ENCODE assay signal across 8 cellular contexts in genomic region chr12:7130791-7131501, GRCh38. TPM values are rescaled to one million over a fixed set of nuclear protein-coding genes. Genes with fewer than 3 reads are reported as not detected.
DNase-seq lines count a peak whose midpoint lies in the region; ATAC-seq and TF ChIP-seq lines count a peak whose summit lies in the region.

No MANE protein-coding gene starts in this region.

- intact Hi-C loops in activated CD4-positive, alpha-beta T cell treated with anti-CD3 and anti-CD28 coated beads, Interleukin-2, amount 10 ng/mL, durations not matched to agents 24 days and 14 days (cut with micrococcal nuclease) = loop anchor here (1.0 to 2.0 kb wide), 3 partner anchors 18 to 1112 kb away; partner anchors contain the start of gene LPCAT3
- intact Hi-C loops in dorsolateral prefrontal cortex (cut with DNase I) = no loop called here
- intact Hi-C loops in lower leg skin (cut with DNase I; ENCODE audit: low total_unique reads) = no loop called here

- no peaks in the 10 kb centered on the region for H3K27me3 ChIP-seq in dorsolateral prefrontal cortex

- WGBS in lower leg skin, 2 donors = 4% methylated on average over 26 of the region's 26 CpGs

- H3K4me3 Mint-ChIP-seq in activated CD4-positive, alpha-beta T cell treated with anti-CD3 and anti-CD28 coated beads, Interleukin-2, amount 10 ng/mL, durations not matched to agents 24 days and 14 days = peak overlapping the region; percentile 98

- H3K27ac Mint-ChIP-seq in activated CD4-positive, alpha-beta T cell treated with anti-CD3 and anti-CD28 coated beads, Interleukin-2, amount 10 ng/mL, durations not matched to agents 24 days and 14 days = peak overlapping the region; percentile 89

- peaks cover 43% of the 10 kb centered on the region for H3K36me3 Mint-ChIP-seq in activated CD4-positive, alpha-beta T cell treated with anti-CD3 and anti-CD28 coated beads, Interleukin-2, amount 10 ng/mL, durations not matched to agents 24 days and 14 days (ENCODE audit: low read depth)

- H3K27ac ChIP-seq in dorsolateral prefrontal cortex = peak overlapping the region in 54 of 59 donors; percentile 28 to 96 (median 83)

- H3K4me3 ChIP-seq in AG04449 (ENCODE audit: low read depth, low read length) (peak overlapping the region; percentile 81), dorsolateral prefrontal cortex (peak overlapping the region; percentile 50 to 97 (median 79)), lower leg skin (ENCODE audit: low read depth, poor library complexity, severe bottlenecking) (peak overlapping the region; percentile 21)

- CTCF ChIA-PET in AG04449 (lab: Yijun Ruan, JAX) = interaction anchor here (5.0 kb wide), 1 partner anchor 12 kb away, joined by 44 read pairs; no protein-coding TSS in a partner anchor

- ATAC-seq in GM18867 (IDR thresholded peaks at IDR 0.05; ENCODE audit: unreplicated experiment) (peak; percentile 59), HG02763 (IDR thresholded peaks at IDR 0.05; ENCODE audit: unreplicated experiment) (no peak)

- TF ChIP-seq POLR2A in lower leg skin (IDR thresholded peaks at IDR 0.05) = no peak

- peaks cover 43% of the 10 kb centered on the region for H3K4me1 Mint-ChIP-seq in activated CD4-positive, alpha-beta T cell treated with anti-CD3 and anti-CD28 coated beads, Interleukin-2, amount 10 ng/mL, durations not matched to agents 24 days and 14 days

- H3K27me3 Mint-ChIP-seq in activated CD4-positive, alpha-beta T cell treated with anti-CD3 and anti-CD28 coated beads, Interleukin-2, amount 10 ng/mL, durations not matched to agents 24 days and 14 days = no peaks in the 10 kb centered on the region

- no peaks in the 10 kb centered on the region for H3K9me3 Mint-ChIP-seq in activated CD4-positive, alpha-beta T cell treated with anti-CD3 and anti-CD28 coated beads, Interleukin-2, amount 10 ng/mL, durations not matched to agents 24 days and 14 days

- POLR2A ChIA-PET in AG04449 (lab: Yijun Ruan, JAX) = no interaction called here

- DNase-seq in AG04449 (ENCODE audit: low read depth, low spot score) (no peak), NAMALWA (ENCODE audit: low spot score) (peak; percentile 66), dorsolateral prefrontal cortex (peak in 9 of 10 donors; percentile 50 to 83 (median 66)), lower leg skin (ENCODE audit: low spot score in 2 of 2) (no peak)
- DNase-seq in activated CD4-positive, alpha-beta T cell treated with anti-CD3 and anti-CD28 coated beads, Interleukin-2, amount 10 ng/mL, durations not matched to agents 24 days and 14 days = peak; percentile 86
- peak; percentile 49 to 57 for DNase-seq in stimulated activated CD8-positive, alpha-beta memory T cell treated with anti-CD3 and anti-CD28 coated beads, Interleukin-15, amount 100 ng/mL, for 48 hours (ENCODE audit: low read depth in 2 of 2)

- TF ChIP-seq CTCF in AG04449 (IDR thresholded peaks at IDR 0.05; ENCODE audit: insufficient read depth, low read length, missing control alignments) = peak; percentile 9
- TF ChIP-seq CTCF in dorsolateral prefrontal cortex (IDR thresholded peaks at IDR 0.05 in 54 of 56, conservative IDR thresholded peaks at IDR 0.05 in 2 of 56; ENCODE audit: low read depth in 1 of 56, partially characterized antibody in 56 of 56) = peak in 1 of 56 donors; percentile 13
- TF ChIP-seq CTCF in lower leg skin (IDR thresholded peaks at IDR 0.05) = no peak

RNA-seq across cellular contexts. Expression of gene CLSTN3, which starts 0.8 kb away (rescaled TPM):
- 42.1 and 47.0 TPM in 2 replicates for total RNA-seq in activated CD4-positive, alpha-beta T cell treated with anti-CD3 and anti-CD28 coated beads, Interleukin-2, amount 10 ng/mL, durations not matched to agents 24 days and 14 days
- total RNA-seq in dorsolateral prefrontal cortex = 100 to 1,000 TPM; 108 to 389 (median 289) TPM
- 10 to 100 TPM; 22.1 to 41.1 (median 31.7) TPM for total RNA-seq in lower leg skin

RNA-seq across cellular contexts. Expression of gene RBP5, which starts 2.3 kb away (rescaled TPM):
- total RNA-seq in activated CD4-positive, alpha-beta T cell treated with anti-CD3 and anti-CD28 coated beads, Interleukin-2, amount 10 ng/mL, durations not matched to agents 24 days and 14 days = not detected in 2 replicates
- total RNA-seq in dorsolateral prefrontal cortex (1 to 10 TPM in 73 of 120 experiments, under 1 TPM in 24, not detected in 23; 0.40 to 3.8 (median 1.3) TPM), lower leg skin (1 to 10 TPM in 1 of 4 donors, under 1 TPM in 1, not detected in 2; 0.26 to 2.5 TPM)

RNA-seq across cellular contexts. Expression of gene C1RL, which starts 21.9 kb away (rescaled TPM):
- total RNA-seq in activated CD4-positive, alpha-beta T cell treated with anti-CD3 and anti-CD28 coated beads, Interleukin-2, amount 10 ng/mL, durations not matched to agents 24 days and 14 days = 19.8 and 23.0 TPM in 2 replicates
- total RNA-seq in dorsolateral prefrontal cortex (10 to 100 TPM in 114 of 120 experiments, 1 to 10 TPM in 6; 5.6 to 39.9 (median 17.6) TPM), lower leg skin (10 to 100 TPM; 38.1 to 42.3 (median 40.4) TPM)

RNA-seq across cellular contexts. Expression of gene C1R, which starts 38.7 kb away (rescaled TPM):
- 1.4 and 2.5 TPM in 2 replicates for total RNA-seq in activated CD4-positive, alpha-beta T cell treated with anti-CD3 and anti-CD28 coated beads, Interleukin-2, amount 10 ng/mL, durations not matched to agents 24 days and 14 days
- total RNA-seq in dorsolateral prefrontal cortex (100 to 1,000 TPM in 3 of 120 experiments, 10 to 100 TPM in 116, 1 to 10 TPM in 1; 7.4 to 140 (median 26.2) TPM), lower leg skin (100 to 1,000 TPM in 1 of 4 donors, 10 to 100 TPM in 3; 65.0 to 259 (median 84.7) TPM)

RNA-seq across cellular contexts. Expression of gene PEX5, which starts 58.5 kb away (rescaled TPM):
- total RNA-seq in activated CD4-positive, alpha-beta T cell treated with anti-CD3 and anti-CD28 coated beads, Interleukin-2, amount 10 ng/mL, durations not matched to agents 24 days and 14 days = 36.7 and 42.5 TPM in 2 replicates
- total RNA-seq in dorsolateral prefrontal cortex (100 to 1,000 TPM in 5 of 120 experiments, 10 to 100 TPM in 115; 56.3 to 135 (median 80.9) TPM), lower leg skin (10 to 100 TPM; 20.5 to 46.4 (median 33.9) TPM)

Comparison
In these comparisons a context has a peak if more than half of its experiments do, and no peak if none do; other contexts are left out.
1. DNase-seq: peak in NAMALWA (single experiment), activated CD4-positive, alpha-beta T cell treated with anti-CD3 and anti-CD28 coated beads, Interleukin-2, amount 10 ng/mL, durations not matched to agents 24 days and 14 days (single experiment), dorsolateral prefrontal cortex (9 of 10) and stimulated activated CD8-positive, alpha-beta memory T cell treated with anti-CD3 and anti-CD28 coated beads, Interleukin-15, amount 100 ng/mL, for 48 hours (2 of 2); none in AG04449 (single experiment) and lower leg skin (0 of 2).
2. H3K4me3 ChIP-seq: peak in every context shown above with its lines; median percentile 81 in AG04449; 79 in dorsolateral prefrontal cortex; 21 in lower leg skin.